Comparison of ENCODE assay signal across 11 cellular contexts in the genomic region with DNA sequence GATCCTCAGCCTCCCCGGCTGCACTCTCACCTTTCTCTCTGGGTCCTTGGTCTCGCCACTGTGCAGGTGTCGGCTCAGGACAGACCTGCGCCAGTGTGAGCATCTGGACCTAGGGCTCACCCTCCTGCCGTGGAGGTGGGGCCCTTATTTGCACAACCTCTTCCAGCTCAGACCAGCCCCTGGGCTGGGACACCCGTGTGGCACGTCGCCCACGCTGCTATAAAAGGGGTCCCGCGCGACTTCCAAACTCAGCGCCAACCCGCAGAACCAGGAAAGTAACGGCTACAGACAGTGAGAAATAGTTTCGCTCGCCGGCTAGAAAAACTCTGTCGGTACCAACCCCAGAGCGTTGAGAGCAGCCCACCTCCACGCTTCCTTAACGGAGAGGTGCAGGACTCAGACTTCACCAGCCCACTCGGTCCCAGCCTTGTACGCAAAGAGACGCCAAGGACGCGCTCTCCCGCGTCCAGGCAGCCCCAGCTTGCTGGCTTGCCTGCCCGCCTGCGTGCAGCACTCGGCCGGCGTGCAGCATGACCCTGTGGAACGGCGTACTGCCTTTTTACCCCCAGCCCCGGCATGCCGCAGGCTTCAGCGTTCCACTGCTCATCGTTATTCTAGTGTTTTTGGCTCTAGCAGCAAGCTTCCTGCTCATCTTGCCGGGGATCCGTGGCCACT. TPM values are rescaled to one million over a fixed set of nuclear protein-coding genes. Genes with fewer than 3 reads are reported as not detected.
A peak's percentile ranks its signal among the peaks of the same experiment; 100 is the strongest.
DNase-seq lines count a peak whose midpoint lies in the region; ATAC-seq lines count a peak whose summit lies in the region.
"Had no signal": no experiment of that assay in that cellular context is flagged by ENCODE, and none has a peak within 500 bp of the region (broad histone marks: within the 10 kb centered on the region; RNA-seq: fewer than 3 reads in every experiment).

Gene DUOX2, minus strand, starts transcription at position 97 of the 675 bp plus-strand sequence. CDS start 761 bp downstream, outside the sequence.
Gene DUOXA2, plus strand, starts transcription at position 251 of the 675 bp plus-strand sequence. Its CDS starts 280 bp downstream, at position 531.

- H3K36me3 Mint-ChIP-seq in activated T-cell treated with anti-CD3 and anti-CD28 coated beads, Interleukin-2, amount 50 U/mL, for 4 hours (ENCODE audit: insufficient read depth) = no peaks in the 10 kb centered on the region
- H3K36me3 Mint-ChIP-seq in T-cell = no peaks in the 10 kb centered on the region
- H3K36me3 Mint-ChIP-seq in stimulated activated naive B cell treated with anti-CD40 and anti-IgM and Interleukin-4, amounts not matched to agents 10 μg/mL and 1 μg/mL and 100 μg/mL, for 72 hours = no peaks in the 10 kb centered on the region

- peaks cover 3% of the 10 kb centered on the region for H3K9me3 ChIP-seq in iPS-18c (ENCODE audit: control insufficient read depth, insufficient read depth, low read length)

- no peak for DNase-seq in activated T-cell treated with anti-CD3 and anti-CD28 coated beads, Interleukin-2, amount 50 U/mL, for 4 hours
- no peak for DNase-seq in activated T-cell treated with anti-CD3 and anti-CD28 coated beads for 4 hours
- no peak for DNase-seq in T-cell
- DNase-seq in stimulated activated naive B cell treated with anti-CD40 and anti-IgM and Interleukin-4, amounts not matched to agents 10 μg/mL and 1 μg/mL and 100 μg/mL, for 72 hours = no peak
- no peak for DNase-seq in head of caudate nucleus
- DNase-seq: effector CD8-positive, alpha-beta T cell; NCI-H1694 had no signal

- H3K27ac Mint-ChIP-seq in T-cell = no peak within 1 kb of the TSS
- no peak within 1 kb of the TSS for H3K27ac Mint-ChIP-seq in stimulated activated naive B cell treated with anti-CD40 and anti-IgM and Interleukin-4, amounts not matched to agents 10 μg/mL and 1 μg/mL and 100 μg/mL, for 72 hours

- CTCF ChIA-PET in T-cell (lab: Charles Lee) = interaction anchor here in 1 of 2 donors (1.2 kb wide), 1 partner anchor 44 kb away, joined by 3 read pairs; no protein-coding TSS in a partner anchor

- H3K4me3 ChIP-seq in iPS-18c (ENCODE audit: insufficient read depth, low read depth, low read length) = peak within 1 kb of the TSS; percentile 32

- no peak for ATAC-seq in activated T-cell treated with anti-CD3 and anti-CD28 coated beads, Interleukin-2, amount 50 U/mL, for 4 hours
- ATAC-seq in T-cell (replicated peaks in 1 of 4) = no peak
- no peak for ATAC-seq in stimulated activated naive B cell treated with anti-CD40 and anti-IgM and Interleukin-4, amounts not matched to agents 10 μg/mL and 1 μg/mL and 100 μg/mL, for 72 hours (replicated peaks)
- ATAC-seq in HG02678 (IDR thresholded peaks at IDR 0.05; ENCODE audit: unreplicated experiment) = no peak
- no peak for ATAC-seq in HG02852 (IDR thresholded peaks at IDR 0.05; ENCODE audit: unreplicated experiment)

- intact Hi-C loops in head of caudate nucleus (cut with DNase I) = no loop called here

- peaks cover 84% of the 10 kb centered on the region for H3K27me3 Mint-ChIP-seq in activated T-cell treated with anti-CD3 and anti-CD28 coated beads, Interleukin-2, amount 50 U/mL, for 4 hours (ENCODE audit: low read depth)
- peaks cover 70 to 86% of the 10 kb centered on the region in 2 donors for H3K27me3 Mint-ChIP-seq in T-cell
- H3K27me3 Mint-ChIP-seq in stimulated activated naive B cell treated with anti-CD40 and anti-IgM and Interleukin-4, amounts not matched to agents 10 μg/mL and 1 μg/mL and 100 μg/mL, for 72 hours = peaks cover 80 to 83% of the 10 kb centered on the region in 2 donors

- H3K4me1 Mint-ChIP-seq in activated T-cell treated with anti-CD3 and anti-CD28 coated beads, Interleukin-2, amount 50 U/mL, for 4 hours (ENCODE audit: low read depth) = peaks cover 47% of the 10 kb centered on the region
- H3K4me1 Mint-ChIP-seq in T-cell = peaks cover 53 to 59% (median 56%) of the 10 kb centered on the region in 3 donors
- peaks cover 46 to 71% of the 10 kb centered on the region in 2 donors for H3K4me1 Mint-ChIP-seq in stimulated activated naive B cell treated with anti-CD40 and anti-IgM and Interleukin-4, amounts not matched to agents 10 μg/mL and 1 μg/mL and 100 μg/mL, for 72 hours

- peak within 1 kb of the TSS; percentile 49 for H3K4me3 Mint-ChIP-seq in activated T-cell treated with anti-CD3 and anti-CD28 coated beads, Interleukin-2, amount 50 U/mL, for 4 hours
- peak within 1 kb of the TSS; percentile 5 to 63 (median 42) for H3K4me3 Mint-ChIP-seq in T-cell
- peak within 1 kb of the TSS; percentile 64 to 73 for H3K4me3 Mint-ChIP-seq in stimulated activated naive B cell treated with anti-CD40 and anti-IgM and Interleukin-4, amounts not matched to agents 10 μg/mL and 1 μg/mL and 100 μg/mL, for 72 hours

- POLR2A ChIA-PET in T-cell (lab: Charles Lee) = no interaction called here

- no peaks in the 10 kb centered on the region for H3K9me3 Mint-ChIP-seq in activated T-cell treated with anti-CD3 and anti-CD28 coated beads, Interleukin-2, amount 50 U/mL, for 4 hours
- no peaks in the 10 kb centered on the region for H3K9me3 Mint-ChIP-seq in T-cell
- no peaks in the 10 kb centered on the region for H3K9me3 Mint-ChIP-seq in stimulated activated naive B cell treated with anti-CD40 and anti-IgM and Interleukin-4, amounts not matched to agents 10 μg/mL and 1 μg/mL and 100 μg/mL, for 72 hours

RNA-seq across cellular contexts. Expression of gene DUOX2, which starts in this region (rescaled TPM):
- total RNA-seq in activated T-cell treated with anti-CD3 and anti-CD28 coated beads, Interleukin-2, amount 50 U/mL, for 4 hours = under 1 TPM; 0.05 to 0.11 (median 0.10) TPM
- under 1 TPM in 3 of 5 donors, not detected in 2; 0.10 to 0.16 (median 0.12) TPM for total RNA-seq in T-cell

RNA-seq across cellular contexts. Expression of gene DUOXA2, which starts in this region (rescaled TPM):
- total RNA-seq in activated T-cell treated with anti-CD3 and anti-CD28 coated beads, Interleukin-2, amount 50 U/mL, for 4 hours = not detected
- not detected for total RNA-seq in T-cell
- total RNA-seq: SK-MEL-5 had no signal
